Comparison of ENCODE assay signal across 15 cellular contexts in genomic region chr2:128490321-128490720, GRCh38.
A peak's percentile ranks its signal among the peaks of the same experiment; 100 is the strongest.
DNase-seq lines count a peak whose midpoint lies in the region; ATAC-seq and TF ChIP-seq lines count a peak whose summit lies in the region.
"Had no signal": no experiment of that assay in that cellular context is flagged by ENCODE, and none has a peak within 500 bp of the region (broad histone marks: within the 10 kb centered on the region; RNA-seq: fewer than 3 reads in every experiment).

No MANE protein-coding gene starts in this region.

- H4K20me1 ChIP-seq in BLaER1 (peaks cover 16% of the 10 kb centered on the region; the same call in 1 of the 2 replicates), osteoblast (ENCODE audit: insufficient read depth, low read length) (no peaks in the 10 kb centered on the region)

- H3K4me2 ChIP-seq in BLaER1 (peak overlapping the region; percentile 82), osteoblast (ENCODE audit: insufficient read depth, low read length) (no peak overlapping the region)

- no peak overlapping the region for H2AFZ ChIP-seq in osteoblast (ENCODE audit: low read length)

- peaks cover 66% of the 10 kb centered on the region for H3K4me1 ChIP-seq in BLaER1
- H3K4me1 ChIP-seq in osteoblast (ENCODE audit: insufficient read depth, low read length), result no peaks in the 10 kb centered on the region

- no peaks in the 10 kb centered on the region for H3K79me2 ChIP-seq in osteoblast (ENCODE audit: insufficient read depth, low read length)

- ATAC-seq in esophagus mucosa (peak; percentile 36), HG03354 (IDR thresholded peaks at IDR 0.05; ENCODE audit: poor library complexity, severe bottlenecking, unreplicated experiment) (no peak), GM19035 (IDR thresholded peaks at IDR 0.05; ENCODE audit: unreplicated experiment) (no peak)

- in situ Hi-C loops in KBM-7 (cut with MboI; ENCODE audit: low pct_unique_long_range_greater_than_20kb, low sequenced_read_pairs), result no loop called here

- H3K36me3 ChIP-seq in BLaER1 (peaks cover 35% of the 10 kb centered on the region; the same call in 1 of the 2 replicates), osteoblast (ENCODE audit: insufficient read depth, low read length) (no peaks in the 10 kb centered on the region), WERI-Rb-1 (no peaks in the 10 kb centered on the region)
- H3K36me3 ChIP-seq: MG63 had no signal

- H3K9me3 ChIP-seq in BLaER1 (peaks cover 12% of the 10 kb centered on the region; the same call in 1 of the 2 replicates), osteoblast (ENCODE audit: low read depth, low read length) (no peaks in the 10 kb centered on the region), WERI-Rb-1 (ENCODE audit: severe bottlenecking) (no peaks in the 10 kb centered on the region)
- H3K9me3 ChIP-seq: MG63 had no signal

- H3K27me3 ChIP-seq in BLaER1 (no peaks in the 10 kb centered on the region), osteoblast (ENCODE audit: insufficient read depth, low read length) (peaks cover 11% of the 10 kb centered on the region), WERI-Rb-1 (ENCODE audit: insufficient read depth, low read depth, severe bottlenecking) (no peaks in the 10 kb centered on the region)
- H3K27me3 ChIP-seq: MG63 had no signal

- H3K4me3 ChIP-seq in BLaER1, result peak overlapping the region; percentile 4; the same call in 1 of the 2 replicates
- no peak overlapping the region for H3K4me3 ChIP-seq in osteoblast (ENCODE audit: insufficient read depth, low read length)
- no peak overlapping the region for H3K4me3 ChIP-seq in WERI-Rb-1 (ENCODE audit: low read depth, low read length)
- H3K4me3 ChIP-seq: MG63 had no signal

- peak overlapping the region; percentile 33 for H3K9ac ChIP-seq in BLaER1

- peak; percentile 67 for DNase-seq in KBM-7
- peak; percentile 46 for DNase-seq in osteoblast (ENCODE audit: insufficient read length, low spot score, missing footprints)
- no peak for DNase-seq in kidney tubule cell (ENCODE audit: low spot score)
- DNase-seq in WERI-Rb-1, result no peak
- DNase-seq: DMS153, HCEC 1CT, MG63, NCI-H187 treated with DMSO at 0.1 percent for 48 hours, NCI-H446 treated with DMSO at 0.1 percent for 48 hours, NCI-H774, SIG-M5 had no signal

- peak overlapping the region; percentile 65 for H3K27ac ChIP-seq in BLaER1
- H3K27ac ChIP-seq in osteoblast (ENCODE audit: low read depth, low read length), result no peak overlapping the region
- H3K27ac ChIP-seq in WERI-Rb-1, result no peak overlapping the region

- no peak for TF ChIP-seq CTCF in osteoblast (IDR thresholded peaks at IDR 0.05; ENCODE audit: extremely low read depth, low read depth, low read length)
- TF ChIP-seq CTCF in WERI-Rb-1 (IDR thresholded peaks at IDR 0.05; ENCODE audit: low read depth, low read length), result no peak

Comparison
In these comparisons a context has a peak if more than half of its experiments do, and no peak if none do; other contexts are left out.
1. DNase-seq: peak in KBM-7 (single experiment) and osteoblast (single experiment); none in kidney tubule cell (single experiment) and WERI-Rb-1 (single experiment).